In the genomic region with DNA sequence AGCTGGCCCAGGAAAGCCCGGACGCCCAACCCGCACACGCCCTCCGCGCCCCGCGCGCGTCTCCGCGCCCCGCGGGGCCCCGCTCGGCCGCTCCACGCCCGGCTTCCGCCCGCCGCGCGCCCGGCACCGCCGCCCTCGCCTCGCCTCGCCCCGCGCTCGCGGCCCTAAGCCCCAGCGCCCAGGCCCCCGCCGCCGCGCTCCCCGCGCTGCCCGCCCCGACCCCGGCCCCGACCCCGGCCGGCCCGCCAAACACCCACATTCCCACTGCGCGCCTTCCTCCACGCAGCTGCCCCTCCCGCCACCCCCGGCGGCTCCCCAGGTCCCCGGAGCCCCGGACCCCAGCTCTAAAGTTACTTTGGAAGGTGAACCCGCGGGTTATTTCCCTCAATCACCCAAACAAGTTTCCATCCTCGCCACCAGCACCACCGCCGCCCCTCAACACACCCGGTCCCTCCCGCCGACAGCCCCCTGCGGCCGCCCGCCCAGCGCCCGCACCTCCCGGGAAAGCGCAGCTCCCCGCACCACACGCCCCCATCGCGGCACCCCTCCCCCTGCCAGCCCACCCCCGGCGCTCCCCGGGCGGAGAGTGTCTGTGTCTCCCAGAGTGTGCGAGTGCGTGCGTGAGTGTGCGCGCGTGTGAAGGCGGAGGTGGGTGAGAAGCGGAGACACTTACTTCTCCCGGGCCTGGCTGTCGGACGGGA, we compare ENCODE assay signal across 8 cellular contexts. TPM values are rescaled to one million over a fixed set of nuclear protein-coding genes. Genes with fewer than 3 reads are reported as not detected.
DNase-seq lines count a peak whose midpoint lies in the region; ATAC-seq and TF ChIP-seq lines count a peak whose summit lies in the region.

No MANE protein-coding gene starts in this region.

- H3K27ac ChIP-seq in iPS DF 6.9 (ENCODE audit: low read length) (no peak overlapping the region), spleen (peak overlapping the region; percentile 85 to 97 (median 94))

- POLR2A ChIA-PET in AG04449 (lab: Yijun Ruan, JAX): interaction anchor here (0.6 to 2.9 kb wide), 10 partner anchors 12 to 414 kb away, joined by 3 to 134 read pairs (median 4); partner anchors contain the start of gene ATG10

- H3K36me3 Mint-ChIP-seq in activated naive CD8-positive, alpha-beta T cell treated with anti-CD3 and anti-CD28 coated beads for 36 hours: no peaks in the 10 kb centered on the region

- peak overlapping the region; percentile 90 for H3K4me3 Mint-ChIP-seq in activated naive CD8-positive, alpha-beta T cell treated with anti-CD3 and anti-CD28 coated beads for 36 hours

- no peaks in the 10 kb centered on the region for H3K27me3 ChIP-seq in iPS DF 6.9 (ENCODE audit: control insufficient read depth, insufficient read depth, low read length)
- H3K27me3 ChIP-seq in spleen (replicated peaks in 1 of 7): peaks cover 0 to 7% (median 0%) of the 10 kb centered on the region in 7 donors

- H3K27ac Mint-ChIP-seq in activated naive CD8-positive, alpha-beta T cell treated with anti-CD3 and anti-CD28 coated beads for 36 hours: peak overlapping the region; percentile 81

- H3K4me3 ChIP-seq in AG04449 (ENCODE audit: low read depth, low read length) (peak overlapping the region; percentile 85), NB4 (ENCODE audit: low read depth, low read length) (peak overlapping the region; percentile 67), iPS DF 6.9 (ENCODE audit: low read length) (peak overlapping the region; percentile 83), spleen (peak overlapping the region; percentile 79 to 99 (median 89))

- no peaks in the 10 kb centered on the region for H3K9me3 Mint-ChIP-seq in activated naive CD8-positive, alpha-beta T cell treated with anti-CD3 and anti-CD28 coated beads for 36 hours

- no peaks in the 10 kb centered on the region; the same call in 1 of the 2 replicates for H3K4me1 ChIP-seq in iPS DF 6.9 (ENCODE audit: control insufficient read depth, insufficient read depth, low read length)
- peaks cover 16 to 55% (median 27%) of the 10 kb centered on the region in 6 donors for H3K4me1 ChIP-seq in spleen

- CTCF ChIA-PET in AG04449 (lab: Yijun Ruan, JAX): interaction anchor here (0.7 to 4.0 kb wide), 12 partner anchors 10 to 418 kb away, joined by 3 to 38 read pairs (median 5); no protein-coding TSS in a partner anchor

- no peak for DNase-seq in AG04449 (ENCODE audit: low read depth, low spot score)
- DNase-seq in NB4 (ENCODE audit: low read depth): peak; percentile 26
- peak; percentile 40 for DNase-seq in activated naive CD8-positive, alpha-beta T cell treated with anti-CD3 and anti-CD28 coated beads for 36 hours
- no peak for DNase-seq in iPS DF 6.9 (ENCODE audit: low read depth, low spot score)
- DNase-seq in spleen: no peak
- DNase-seq in left lobe of liver (ENCODE audit: low spot score): no peak
- DNase-seq in NCI-H2029 treated with DMSO at 0.1 percent for 48 hours (lab: John Stamatoyannopoulos, UW): no peak

- intact Hi-C loops in spleen (cut with DNase I; ENCODE audit: low total_unique reads): loop anchor here (5.0 kb wide), 1 partner anchor 102 kb away; no protein-coding TSS in a partner anchor

- no CpG with 5 or more reads among the region's 90 CpGs for WGBS in iPS DF 6.9 (ENCODE audit: insufficient coverage, insufficient read length)
- WGBS in spleen, 5 donors: 0 to 2% (median 1%) methylated on average over 33 to 90 of the region's 90 CpGs

- H3K36me3 ChIP-seq in iPS DF 6.9 (ENCODE audit: control insufficient read depth, insufficient read depth, low read length) (no peaks in the 10 kb centered on the region), spleen (no peaks in the 10 kb centered on the region)

- TF ChIP-seq POLR2A in NB4 (IDR thresholded peaks at IDR 0.05; ENCODE audit: extremely low read depth, insufficient read length) (no peak), spleen (IDR thresholded peaks at IDR 0.05) (peak in 1 of 3 donors; percentile 62)

- H3K27me3 Mint-ChIP-seq in activated naive CD8-positive, alpha-beta T cell treated with anti-CD3 and anti-CD28 coated beads for 36 hours: peaks cover 5% of the 10 kb centered on the region

- TF ChIP-seq CTCF in AG04449 (IDR thresholded peaks at IDR 0.05; ENCODE audit: insufficient read depth, low read length, missing control alignments) (no peak), NB4 (IDR thresholded peaks at IDR 0.05; ENCODE audit: low read depth, low read length) (no peak), spleen (IDR thresholded peaks at IDR 0.05 in 8 of 11, conservative IDR thresholded peaks at IDR 0.05 in 3 of 11) (no peak)

- ATAC-seq in GM19043 (IDR thresholded peaks at IDR 0.05; ENCODE audit: low read depth, unreplicated experiment) (peak; percentile 11), left lobe of liver (no peak)

- peaks cover 38% of the 10 kb centered on the region for H3K4me1 Mint-ChIP-seq in activated naive CD8-positive, alpha-beta T cell treated with anti-CD3 and anti-CD28 coated beads for 36 hours

- H3K9me3 ChIP-seq in iPS DF 6.9 (ENCODE audit: control insufficient read depth, insufficient read depth, low read length) (no peaks in the 10 kb centered on the region), spleen (no peaks in the 10 kb centered on the region)

RNA-seq across cellular contexts. Expression of gene SSBP2, which starts 0.4 kb away (rescaled TPM):
- total RNA-seq in activated naive CD8-positive, alpha-beta T cell treated with anti-CD3 and anti-CD28 coated beads for 36 hours: 1 to 10 TPM; 8.3 to 8.9 TPM
- total RNA-seq in spleen (10 to 100 TPM; 21.7 to 40.8 (median 34.4) TPM), left lobe of liver (3.8 TPM)
- 10 to 100 TPM; 12.2 to 19.9 (median 15.1) TPM for polyA plus RNA-seq in spleen

Comparison
In these comparisons a context has a peak if more than half of its experiments do, and no peak if none do; other contexts are left out.
1. DNase-seq: peak in NB4 (single experiment) and activated naive CD8-positive, alpha-beta T cell treated with anti-CD3 and anti-CD28 coated beads for 36 hours (single experiment); none in AG04449 (single experiment), iPS DF 6.9 (single experiment), spleen (single experiment), left lobe of liver (single experiment) and NCI-H2029 treated with DMSO at 0.1 percent for 48 hours (single experiment).
2. Peak in every context shown above with its lines, with median percentiles within 50 percentile points of each other: H3K4me3 ChIP-seq.